Comparison of ENCODE assay signal across 1 cellular context in the genomic region with DNA sequence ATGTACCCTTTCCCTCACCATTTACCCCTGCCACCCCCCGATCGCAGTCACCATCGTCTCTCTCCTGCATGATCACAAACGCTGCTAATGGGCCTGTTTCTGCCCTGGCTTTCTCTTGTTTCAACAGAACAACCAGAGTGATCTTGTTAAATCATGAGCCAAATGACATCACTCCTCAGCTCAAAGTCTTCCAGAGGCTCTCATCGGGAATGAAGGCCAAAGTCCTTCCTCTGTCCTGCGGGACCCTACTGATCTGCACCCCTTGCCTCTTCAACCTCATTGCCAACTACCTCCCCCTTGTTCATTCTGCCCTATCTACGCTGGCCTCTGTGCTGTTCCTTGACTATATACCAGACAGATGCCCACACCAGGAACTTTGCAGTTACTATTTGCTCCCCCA.
TF ChIP-seq lines count a peak whose summit lies in the region.

No MANE protein-coding gene starts in this region.

TF ChIP-seq in IMR-90, 13 proteins besides CTCF, POLR2A, EP300 and RAD21:
- no peak for TF ChIP-seq BHLHE40 (IDR thresholded peaks at IDR 0.05; ENCODE audit: low read depth, low read length)
- TF ChIP-seq RCOR1 (IDR thresholded peaks at IDR 0.05; ENCODE audit: insufficient replicate concordance, low read length): no peak
- TF ChIP-seq RFX5 (IDR thresholded peaks at IDR 0.05; ENCODE audit: low read depth, low read length): no peak
- TF ChIP-seq SMC3 (IDR thresholded peaks at IDR 0.05; ENCODE audit: low read depth, low read length): no peak
- TF ChIP-seq, protein P1, sequence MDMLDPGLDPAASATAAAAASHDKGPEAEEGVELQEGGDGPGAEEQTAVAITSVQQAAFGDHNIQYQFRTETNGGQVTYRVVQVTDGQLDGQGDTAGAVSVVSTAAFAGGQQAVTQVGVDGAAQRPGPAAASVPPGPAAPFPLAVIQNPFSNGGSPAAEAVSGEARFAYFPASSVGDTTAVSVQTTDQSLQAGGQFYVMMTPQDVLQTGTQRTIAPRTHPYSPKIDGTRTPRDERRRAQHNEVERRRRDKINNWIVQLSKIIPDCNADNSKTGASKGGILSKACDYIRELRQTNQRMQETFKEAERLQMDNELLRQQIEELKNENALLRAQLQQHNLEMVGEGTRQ (IDR thresholded peaks at IDR 0.05; ENCODE audit: low read depth, low read length): no peak
TF ChIP-seq in IMR-90: peak in this region for 0.
